ENCODE assay signal across 8 cellular contexts in genomic region chr7:107564553-107565298, GRCh38. TPM values are rescaled to one million over a fixed set of nuclear protein-coding genes. Genes with fewer than 3 reads are reported as not detected.
DNase-seq lines count a peak whose midpoint lies in the region; ATAC-seq and TF ChIP-seq lines count a peak whose summit lies in the region.

No MANE protein-coding gene starts in this region.

- H3K4me2 ChIP-seq in Loucy (ENCODE audit: low read depth, low read length, poor library complexity, severe bottlenecking): peak overlapping the region; percentile 93

- H3K79me2 ChIP-seq in Loucy (ENCODE audit: insufficient read depth, low read length): peaks cover 48% of the 10 kb centered on the region

- H3K27ac ChIP-seq in cingulate gyrus (ENCODE audit: low read depth, low read length) (peak overlapping the region; percentile 85), muscle layer of colon (ENCODE audit: low read depth, low read length) (peak overlapping the region; percentile 93)

- peaks cover 38% of the 10 kb centered on the region for H3K4me1 ChIP-seq in Loucy (ENCODE audit: insufficient read depth, low read length, poor library complexity, severe bottlenecking)
- H3K4me1 ChIP-seq in muscle layer of colon (ENCODE audit: insufficient read depth, low read length): peaks cover 21% of the 10 kb centered on the region

- in situ Hi-C loops in Caki2 (cut with HindIII; ENCODE audit: low pct_unique_long_range_greater_than_20kb, low sequenced_read_pairs): no loop called here

- H3K27me3 ChIP-seq in Loucy (ENCODE audit: insufficient read depth, low read length, poor library complexity, severe bottlenecking) (no peaks in the 10 kb centered on the region), muscle layer of colon (ENCODE audit: control insufficient read depth in 1 of 2, insufficient read depth in 2 of 2, low read length in 2 of 2) (no peaks in the 10 kb centered on the region)

- DNase-seq in Caki2 (ENCODE audit: low read depth) (peak; percentile 67), GF-D8 (lab: John Stamatoyannopoulos, UW) (no peak), NCI-H1930 (lab: John Stamatoyannopoulos, UW) (no peak), anterior cingulate cortex (lab: John Stamatoyannopoulos, UW) (no peak)

- TF ChIP-seq CTCF in Loucy (conservative IDR thresholded peaks at IDR 0.05; ENCODE audit: low read length): no peak

- no peaks in the 10 kb centered on the region for H3K36me3 ChIP-seq in Loucy (ENCODE audit: insufficient read depth, low read length)
- H3K36me3 ChIP-seq in muscle layer of colon (ENCODE audit: insufficient read depth, low read length): no peaks in the 10 kb centered on the region

- H4K20me1 ChIP-seq in Loucy (ENCODE audit: insufficient read depth, low read length, poor library complexity, severe bottlenecking): peaks cover 32% of the 10 kb centered on the region

- no peaks in the 10 kb centered on the region for H3F3A ChIP-seq in Loucy (ENCODE audit: low read depth)

- no peaks in the 10 kb centered on the region for H3K9me2 ChIP-seq in Loucy (replicated peaks; ENCODE audit: low read depth, low read length)

- H3K9me3 ChIP-seq in Loucy (ENCODE audit: insufficient read depth, low read depth, low read length) (no peaks in the 10 kb centered on the region), muscle layer of colon (ENCODE audit: low read length) (no peaks in the 10 kb centered on the region)

- H2AFZ ChIP-seq in Loucy (ENCODE audit: low read length): peak overlapping the region; percentile 95

- ATAC-seq in GM19351 (IDR thresholded peaks at IDR 0.05; ENCODE audit: unreplicated experiment): no peak

- H3K9ac ChIP-seq in Loucy (ENCODE audit: low read depth, low read length, poor library complexity, severe bottlenecking) (peak overlapping the region; percentile 85), muscle layer of colon (ENCODE audit: low read length) (peak overlapping the region; percentile 90)

- H3K4me3 ChIP-seq in Loucy (ENCODE audit: low read length, poor library complexity, severe bottlenecking) (peak overlapping the region; percentile 84), muscle layer of colon (ENCODE audit: low read depth in 1 of 2, low read length in 2 of 2) (peak overlapping the region; percentile 95 to 96)

RNA-seq across cellular contexts. Expression of gene DUS4L, which starts 1.0 kb away (rescaled TPM):
- total RNA-seq in Caki2 (2014; rRNA removed; shearing (Covaris generic); ENCODE audit: low replicate concordance): 13.1 and 26.4 TPM in 2 replicates

RNA-seq across cellular contexts. Expression of gene COG5, which starts 1.0 kb away (rescaled TPM):
- 38.5 and 43.3 TPM in 2 replicates for total RNA-seq in Caki2 (2014; rRNA removed; shearing (Covaris generic); ENCODE audit: low replicate concordance)

RNA-seq across cellular contexts. Expression of gene BCAP29, which starts 15.3 kb away (rescaled TPM):
- 16.7 and 29.8 TPM in 2 replicates for total RNA-seq in Caki2 (2014; rRNA removed; shearing (Covaris generic); ENCODE audit: low replicate concordance)
